Comparison of ENCODE assay signal across 9 cellular contexts in the genomic region with DNA sequence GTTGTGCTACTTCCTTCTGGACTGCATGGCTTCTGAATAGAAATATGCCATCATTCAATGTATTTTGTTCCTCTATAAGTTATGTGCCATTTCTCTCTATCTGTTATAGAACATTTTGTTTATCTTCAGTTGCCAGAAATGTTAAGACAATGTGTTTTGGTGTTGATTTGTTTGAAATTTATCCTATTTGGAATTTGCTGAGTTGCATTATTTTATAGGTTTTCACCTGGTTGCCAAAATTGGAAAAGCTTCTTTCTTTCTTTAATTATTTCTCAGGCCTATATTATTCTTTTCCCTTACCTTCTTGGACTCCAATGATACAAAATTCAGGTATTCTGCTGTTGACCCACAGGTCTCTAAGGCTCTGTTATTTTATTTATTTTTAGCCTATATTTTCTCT. TPM values are rescaled to one million over a fixed set of nuclear protein-coding genes. Genes with fewer than 3 reads are reported as not detected.
"Had no signal": no experiment of that assay in that cellular context is flagged by ENCODE, and none has a peak within 500 bp of the region (broad histone marks: within the 10 kb centered on the region; RNA-seq: fewer than 3 reads in every experiment).

No MANE protein-coding gene starts in this region.

- DNase-seq: H9, HCEC 1CT, KBM-7 had no signal

- ATAC-seq: GM23338 had no signal

- H3K27ac ChIP-seq: KMS-11 had no signal

- H3K4me3 ChIP-seq: GM23338 had no signal

- FAIRE-seq: H1, H54, HTR-8/SVneo had no signal

- H3K9ac ChIP-seq: KMS-11 had no signal

- H2AFZ ChIP-seq: GM23338 had no signal

- H3K4me2 ChIP-seq: GM23338, KMS-11 had no signal

RNA-seq across cellular contexts. Expression of a gene that starts 33.4 kb away (rescaled TPM):
- total RNA-seq: GM23338, H9, HT-29 had no signal
- polyA plus RNA-seq: GM23338, H1 had no signal
